In genomic region chr5:163760498-163760897, GRCh38 we compare ENCODE assay signal across 13 cellular contexts.
DNase-seq lines count a peak whose midpoint lies in the region; ATAC-seq, FAIRE-seq and TF ChIP-seq lines count a peak whose summit lies in the region.
"Had no signal": no experiment of that assay in that cellular context is flagged by ENCODE, and none has a peak within 500 bp of the region (broad histone marks: within the 10 kb centered on the region; RNA-seq: fewer than 3 reads in every experiment).

No MANE protein-coding gene starts in this region.

- H3K27me3 ChIP-seq in PC-3 (ENCODE audit: low read length) (peaks cover 5% of the 10 kb centered on the region; the same call in 1 of the 2 replicates), pancreas (no peaks in the 10 kb centered on the region)
- H3K27me3 ChIP-seq: gastroesophageal sphincter, right atrium auricular region had no signal

- CTCF ChIA-PET in PC-3 (lab: Charles Lee): no interaction called here

- DNase-seq in GM03348 (ENCODE audit: low spot score) (peak; percentile 58), PC-3 (peak; percentile 18), fibroblast of gingiva (ENCODE audit: low read depth) (peak; percentile 59), pancreas (no peak), midbrain (lab: John Stamatoyannopoulos, UW) (no peak), GDM1 (lab: John Stamatoyannopoulos, UW) (no peak), superior temporal gyrus (ENCODE audit: extremely low spot score) (no peak)
- DNase-seq: activated T-cell treated with anti-CD3 and anti-CD28 coated beads for 4 hours, NCI-H2107 had no signal

- 5 to 8% methylated on average over 3 of the region's 3 CpGs for WGBS in pancreas, 2 donors

- TF ChIP-seq CTCF in PC-3 (conservative IDR thresholded peaks at IDR 0.05; ENCODE audit: low read depth, low read length): no peak
- no peak for TF ChIP-seq CTCF in pancreas (IDR thresholded peaks at IDR 0.05)

- no peaks in the 10 kb centered on the region for H3F3A ChIP-seq in PC-3 (ENCODE audit: low read length, unreplicated experiment)

- FAIRE-seq in pancreas (lab: Jason Lieb, UNC): no peak

- no TSS peak for BruUV-seq in PC-3 (replicated peaks; lab: Mats Ljungman, UMichigan)

- no peak overlapping the region for H3K9ac ChIP-seq in PC-3 (ENCODE audit: low read length)

- H3K9me2 ChIP-seq in PC-3 (replicated peaks; ENCODE audit: low read length): no peaks in the 10 kb centered on the region

- H3K36me3 ChIP-seq in PC-3 (ENCODE audit: low read depth, low read length): no peaks in the 10 kb centered on the region
- H3K36me3 ChIP-seq in pancreas: no peaks in the 10 kb centered on the region
- H3K36me3 ChIP-seq: gastroesophageal sphincter, right atrium auricular region had no signal

- H3K4me2 ChIP-seq in PC-3 (ENCODE audit: low read length): no peak overlapping the region

- H3K9me3 ChIP-seq in PC-3 (ENCODE audit: low read length): no peaks in the 10 kb centered on the region
- H3K9me3 ChIP-seq in pancreas: no peaks in the 10 kb centered on the region
- H3K9me3 ChIP-seq: gastroesophageal sphincter, right atrium auricular region had no signal

- no peak overlapping the region for H2AFZ ChIP-seq in PC-3 (ENCODE audit: low read length)

- no peak for ATAC-seq in PC-3
- peak in 3 of 4 donors; percentile 56 to 83 (median 66) for ATAC-seq in pancreas
- ATAC-seq in HG03097 (IDR thresholded peaks at IDR 0.05; ENCODE audit: low FRiP score, unreplicated experiment): no peak
- ATAC-seq: gastroesophageal sphincter, Right ventricle myocardium inferior had no signal

- no peaks in the 10 kb centered on the region for H3K79me2 ChIP-seq in PC-3 (ENCODE audit: low read length)

- H4K20me1 ChIP-seq in PC-3 (ENCODE audit: low read length): no peaks in the 10 kb centered on the region

- H3K4me1 ChIP-seq in PC-3 (ENCODE audit: insufficient read depth, low read length): no peaks in the 10 kb centered on the region
- H3K4me1 ChIP-seq in pancreas: no peaks in the 10 kb centered on the region
- H3K4me1 ChIP-seq: gastroesophageal sphincter, right atrium auricular region had no signal

- H3K4me3 ChIP-seq in PC-3 (ENCODE audit: low read length): no peak overlapping the region
- no peak overlapping the region for H3K4me3 ChIP-seq in pancreas
- H3K4me3 ChIP-seq: gastroesophageal sphincter, right atrium auricular region had no signal

- intact Hi-C loops in PC-3 (cut with micrococcal nuclease): no loop called here
- intact Hi-C loops in pancreas (cut with DNase I): no loop called here

- H3K27ac ChIP-seq in PC-3 (ENCODE audit: low read length): no peak overlapping the region
- no peak overlapping the region for H3K27ac ChIP-seq in pancreas
- H3K27ac ChIP-seq: gastroesophageal sphincter, right atrium auricular region had no signal

- POLR2A ChIA-PET in PC-3 (lab: Charles Lee; ENCODE audit: unreplicated experiment): no interaction called here

Comparison
In these comparisons a context has a peak if more than half of its experiments do, and no peak if none do; other contexts are left out.
1. DNase-seq: peak in GM03348 (single experiment), PC-3 (single experiment) and fibroblast of gingiva (single experiment); none in pancreas (0 of 6), midbrain (single experiment), GDM1 (single experiment) and superior temporal gyrus (single experiment).
2. ATAC-seq: peak in pancreas (3 of 4); none in PC-3 (single experiment) and HG03097 (single experiment).